In the genomic region with DNA sequence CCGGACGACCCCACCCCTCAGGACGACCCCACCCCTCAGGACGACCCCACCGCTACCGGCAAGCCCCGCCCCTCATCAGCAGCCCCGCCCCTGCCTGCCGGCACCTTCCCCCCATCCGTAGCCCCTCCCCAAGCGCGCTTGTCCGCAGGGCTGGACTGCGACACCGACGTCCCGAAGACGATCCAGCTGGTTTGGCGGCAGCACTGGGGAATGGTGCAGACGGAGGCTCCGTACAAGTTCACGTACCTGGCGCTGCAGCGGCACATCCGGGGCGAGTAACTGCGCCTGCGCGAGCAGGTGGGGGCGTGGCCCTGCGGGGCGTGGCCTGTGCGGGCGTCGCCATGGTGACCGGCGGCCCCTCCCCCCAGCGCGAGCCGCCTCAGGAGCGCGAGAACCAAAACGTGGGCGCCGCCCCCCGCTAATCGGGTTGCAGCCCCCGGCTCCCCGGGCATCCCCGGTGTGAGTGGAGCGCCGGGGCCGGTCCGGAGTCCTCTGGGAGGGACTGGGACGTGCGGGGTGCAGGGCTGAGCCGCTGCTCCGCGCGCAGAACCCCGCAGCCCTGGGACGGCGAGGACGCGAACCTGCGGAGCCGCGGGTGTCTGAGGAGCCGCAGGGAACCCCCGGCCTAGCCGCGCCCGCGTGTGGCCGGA, we compare ENCODE assay signal across 8 cellular contexts. TPM values are rescaled to one million over a fixed set of nuclear protein-coding genes. Genes with fewer than 3 reads are reported as not detected.
A peak's percentile ranks its signal among the peaks of the same experiment; 100 is the strongest.
DNase-seq lines count a peak whose midpoint lies in the region; ATAC-seq and TF ChIP-seq lines count a peak whose summit lies in the region.

No MANE protein-coding gene starts in this region.

- intact Hi-C loops in mucosa of descending colon (cut with DNase I, micrococcal nuclease), result loop anchor here in 1 of 2 donors (10.0 kb wide), 1 partner anchor 84 kb away; the partner anchor contains the start of gene PERM1

- no peaks in the 10 kb centered on the region for H3K36me3 Mint-ChIP-seq in activated CD8-positive, alpha-beta memory T cell treated with anti-CD3 and anti-CD28 coated beads, Interleukin-2, amount 10 ng/mL, durations not matched to agents 7 days and 5 days
- H3K36me3 Mint-ChIP-seq in endothelial cell (ENCODE audit: low read depth, unreplicated experiment), result no peaks in the 10 kb centered on the region

- no peak overlapping the region for H3K4me3 ChIP-seq in mucosa of descending colon

- no peak for TF ChIP-seq CTCF in GM13976 (IDR thresholded peaks at IDR 0.05; ENCODE audit: borderline replicate concordance, control extremely low read depth, extremely low read depth, insufficient read depth, missing control alignments)
- TF ChIP-seq CTCF in endothelial cell (IDR thresholded peaks at IDR 0.05; ENCODE audit: unreplicated experiment), result no peak
- no peak for TF ChIP-seq CTCF in mucosa of descending colon (IDR thresholded peaks at IDR 0.05)

- CTCF ChIA-PET in activated CD8-positive, alpha-beta memory T cell treated with anti-CD3 and anti-CD28 coated beads, Interleukin-2, amount 10 ng/mL, durations not matched to agents 7 days and 5 days (lab: Charles Lee), result interaction anchor here (0.7 to 1.4 kb wide), 5 partner anchors 10 to 67 kb away, joined by 3 to 4 read pairs (median 3); no protein-coding TSS in a partner anchor

- H3K27ac Mint-ChIP-seq in activated CD8-positive, alpha-beta memory T cell treated with anti-CD3 and anti-CD28 coated beads, Interleukin-2, amount 10 ng/mL, durations not matched to agents 7 days and 5 days, result peak overlapping the region; percentile 81
- no peak overlapping the region for H3K27ac Mint-ChIP-seq in endothelial cell (ENCODE audit: unreplicated experiment)

- peak; percentile 96 for DNase-seq in GM13976 (ENCODE audit: low spot score)
- peak; percentile 83 for DNase-seq in NCI-H82 (lab: John Stamatoyannopoulos, UW)
- DNase-seq in activated CD8-positive, alpha-beta memory T cell treated with anti-CD3 and anti-CD28 coated beads, Interleukin-2, amount 10 ng/mL, durations not matched to agents 7 days and 5 days, result peak; percentile 90
- DNase-seq in endothelial cell (ENCODE audit: low spot score), result peak; percentile 85
- DNase-seq in mucosa of descending colon, result peak; percentile 92 to 96 (median 93)
- peak; percentile 72 to 78 for DNase-seq in stimulated activated CD8-positive, alpha-beta memory T cell treated with anti-CD3 and anti-CD28 coated beads, Interleukin-4, amount 100 ng/mL, for 1 hour (ENCODE audit: low read depth in 2 of 2, low spot score in 1 of 2)

- H3K9me3 ChIP-seq in mucosa of descending colon, result no peaks in the 10 kb centered on the region

- in situ Hi-C loops in GM13976 (cut with MboI; ENCODE audit: low sequenced_read_pairs, unreplicated experiment), result no loop called here

- ATAC-seq in HG03025 (IDR thresholded peaks at IDR 0.05; ENCODE audit: low FRiP score, unreplicated experiment), result peak; percentile 52
- peak; percentile 57 for ATAC-seq in activated CD8-positive, alpha-beta memory T cell treated with anti-CD3 and anti-CD28 coated beads, Interleukin-2, amount 10 ng/mL, durations not matched to agents 7 days and 5 days
- peak; percentile 74 for ATAC-seq in mucosa of descending colon
- ATAC-seq in HG02981 (IDR thresholded peaks at IDR 0.05; ENCODE audit: unreplicated experiment), result no peak

- peaks cover 3% of the 10 kb centered on the region for H3K27me3 Mint-ChIP-seq in activated CD8-positive, alpha-beta memory T cell treated with anti-CD3 and anti-CD28 coated beads, Interleukin-2, amount 10 ng/mL, durations not matched to agents 7 days and 5 days
- H3K27me3 Mint-ChIP-seq in endothelial cell (ENCODE audit: unreplicated experiment), result peaks cover 7% of the 10 kb centered on the region

- peaks cover 12% of the 10 kb centered on the region for H3K4me1 Mint-ChIP-seq in activated CD8-positive, alpha-beta memory T cell treated with anti-CD3 and anti-CD28 coated beads, Interleukin-2, amount 10 ng/mL, durations not matched to agents 7 days and 5 days
- H3K4me1 Mint-ChIP-seq in endothelial cell (ENCODE audit: unreplicated experiment), result no peaks in the 10 kb centered on the region

- peak overlapping the region; percentile 73 for H3K4me3 Mint-ChIP-seq in activated CD8-positive, alpha-beta memory T cell treated with anti-CD3 and anti-CD28 coated beads, Interleukin-2, amount 10 ng/mL, durations not matched to agents 7 days and 5 days
- no peak overlapping the region for H3K4me3 Mint-ChIP-seq in endothelial cell (ENCODE audit: unreplicated experiment)

- no peaks in the 10 kb centered on the region for H3K36me3 ChIP-seq in mucosa of descending colon (ENCODE audit: low read depth)

- no peaks in the 10 kb centered on the region for H3K9me3 Mint-ChIP-seq in activated CD8-positive, alpha-beta memory T cell treated with anti-CD3 and anti-CD28 coated beads, Interleukin-2, amount 10 ng/mL, durations not matched to agents 7 days and 5 days (ENCODE audit: low read depth)
- no peaks in the 10 kb centered on the region for H3K9me3 Mint-ChIP-seq in endothelial cell (ENCODE audit: unreplicated experiment)

- peaks cover 15% of the 10 kb centered on the region for H3K4me1 ChIP-seq in mucosa of descending colon (ENCODE audit: low read depth)

RNA-seq across cellular contexts. Expression of gene RNF223, which starts 4.9 kb away (rescaled TPM):
- not detected for total RNA-seq in activated CD8-positive, alpha-beta memory T cell treated with anti-CD3 and anti-CD28 coated beads, Interleukin-2, amount 10 ng/mL, durations not matched to agents 7 days and 5 days
- total RNA-seq in endothelial cell (ENCODE audit: unreplicated experiment) (not detected), mucosa of descending colon (1 to 10 TPM; 1.3 to 7.5 (median 2.1) TPM)

RNA-seq across cellular contexts. Expression of gene C1orf159, which starts 46.7 kb away (rescaled TPM):
- 10 to 100 TPM; 22.9 to 23.6 TPM for total RNA-seq in activated CD8-positive, alpha-beta memory T cell treated with anti-CD3 and anti-CD28 coated beads, Interleukin-2, amount 10 ng/mL, durations not matched to agents 7 days and 5 days
- total RNA-seq in endothelial cell (ENCODE audit: unreplicated experiment) (16.6 TPM), mucosa of descending colon (10 to 100 TPM; 18.4 to 25.3 (median 24.0) TPM)

RNA-seq across cellular contexts. Expression of gene AGRN, which starts 49.3 kb away (rescaled TPM):
- 10 to 100 TPM; 29.3 to 32.8 TPM for total RNA-seq in activated CD8-positive, alpha-beta memory T cell treated with anti-CD3 and anti-CD28 coated beads, Interleukin-2, amount 10 ng/mL, durations not matched to agents 7 days and 5 days
- total RNA-seq in endothelial cell (ENCODE audit: unreplicated experiment), result 374 TPM
- total RNA-seq in mucosa of descending colon, result 10 to 100 TPM; 32.0 to 54.4 (median 40.6) TPM

RNA-seq across cellular contexts. Expression of gene ISG15, which starts 55.9 kb away (rescaled TPM):
- 100 to 1,000 TPM; 432 to 986 TPM for total RNA-seq in activated CD8-positive, alpha-beta memory T cell treated with anti-CD3 and anti-CD28 coated beads, Interleukin-2, amount 10 ng/mL, durations not matched to agents 7 days and 5 days
- 33.3 TPM for total RNA-seq in endothelial cell (ENCODE audit: unreplicated experiment)
- total RNA-seq in mucosa of descending colon, result 10 to 100 TPM; 37.5 to 41.7 (median 38.7) TPM
